ENCODE assay signal across 9 cellular contexts in genomic region chr6:105482227-105482839, GRCh38.
DNase-seq lines count a peak whose midpoint lies in the region; ATAC-seq and TF ChIP-seq lines count a peak whose summit lies in the region.
"Had no signal": no experiment of that assay in that cellular context is flagged by ENCODE, and none has a peak within 500 bp of the region (broad histone marks: within the 10 kb centered on the region; RNA-seq: fewer than 3 reads in every experiment).

No MANE protein-coding gene starts in this region.

- TF ChIP-seq CTCF in heart left ventricle (IDR thresholded peaks at IDR 0.05): no peak
- TF ChIP-seq CTCF in transverse colon (IDR thresholded peaks at IDR 0.05): no peak

- H3K4me3 ChIP-seq in SJSA1: no peak overlapping the region
- H3K4me3 ChIP-seq in heart left ventricle: peak overlapping the region in 3 of 12 donors; percentile 2 to 32 (median 21)
- no peak overlapping the region for H3K4me3 ChIP-seq in transverse colon

- H3K9me3 ChIP-seq in SJSA1 (replicated peaks) (no peaks in the 10 kb centered on the region), heart left ventricle (peaks cover 0 to 4% (median 2%) of the 10 kb centered on the region in 12 donors), transverse colon (peaks cover 1 to 3% of the 10 kb centered on the region in 2 donors)

- H3K27me3 Mint-ChIP-seq in activated CD8-positive, alpha-beta memory T cell treated with anti-CD3 and anti-CD28 coated beads, Interleukin-2, amount 10 ng/mL, durations not matched to agents 7 days and 5 days: no peaks in the 10 kb centered on the region

- H3K36me3 Mint-ChIP-seq in activated CD8-positive, alpha-beta memory T cell treated with anti-CD3 and anti-CD28 coated beads, Interleukin-2, amount 10 ng/mL, durations not matched to agents 7 days and 5 days: peaks cover 31% of the 10 kb centered on the region

- CTCF ChIA-PET in activated CD8-positive, alpha-beta memory T cell treated with anti-CD3 and anti-CD28 coated beads, Interleukin-2, amount 10 ng/mL, durations not matched to agents 7 days and 5 days (lab: Charles Lee): interaction anchor here (0.7 to 4.6 kb wide), 8 partner anchors 12 to 834 kb away, joined by 3 to 23 read pairs (median 3); partner anchors contain the start of gene PRDM1

- H3K27ac ChIP-seq in SJSA1 (peak overlapping the region; percentile 38), heart left ventricle (peak overlapping the region in 1 of 12 donors; percentile 37), transverse colon (peak overlapping the region in 1 of 4 donors; percentile 20)
- H3K27ac ChIP-seq: C4-2B had no signal

- peak overlapping the region; percentile 86 for H3K27ac Mint-ChIP-seq in activated CD8-positive, alpha-beta memory T cell treated with anti-CD3 and anti-CD28 coated beads, Interleukin-2, amount 10 ng/mL, durations not matched to agents 7 days and 5 days

- peak overlapping the region; percentile 63 for H3K4me3 Mint-ChIP-seq in activated CD8-positive, alpha-beta memory T cell treated with anti-CD3 and anti-CD28 coated beads, Interleukin-2, amount 10 ng/mL, durations not matched to agents 7 days and 5 days

- DNase-seq in activated CD8-positive, alpha-beta memory T cell treated with anti-CD3 and anti-CD28 coated beads, Interleukin-2, amount 10 ng/mL, durations not matched to agents 7 days and 5 days: no peak
- no peak for DNase-seq in activated CD8-positive, alpha-beta memory T cell treated with anti-CD3 and anti-CD28 coated beads, Interleukin-2, amount 50 U/mL, for 48 hours
- peak in 1 of 2 experiments; percentile 40 for DNase-seq in SJSA1 (ENCODE audit: low read depth in 1 of 2, low spot score in 2 of 2)
- peak; percentile 53 to 71 (median 59) for DNase-seq in heart left ventricle
- DNase-seq in transverse colon: peak; percentile 55
- no peak for DNase-seq in NCI-H2196 treated with DMSO at 0.1 percent for 48 hours (lab: John Stamatoyannopoulos, UW; ENCODE audit: unreplicated experiment)
- no peak for DNase-seq in NCI-H2029 (lab: John Stamatoyannopoulos, UW)
- no peak for DNase-seq in stimulated activated CD4-positive, alpha-beta T cell treated with anti-CD3 and anti-CD28 coated beads, Interleukin-4, amount 100 ng/mL, for 4 hours

- H3K4me1 ChIP-seq in SJSA1 (replicated peaks) (peaks cover 31% of the 10 kb centered on the region), heart left ventricle (peaks cover 0 to 39% (median 2%) of the 10 kb centered on the region in 12 donors), transverse colon (peaks cover 0 to 24% (median 1%) of the 10 kb centered on the region in 4 donors)

- H3K27me3 ChIP-seq in SJSA1 (replicated peaks): no peaks in the 10 kb centered on the region
- H3K27me3 ChIP-seq in heart left ventricle: no peaks in the 10 kb centered on the region
- no peaks in the 10 kb centered on the region for H3K27me3 ChIP-seq in transverse colon

- intact Hi-C loops in heart left ventricle (cut with DNase I) (loop anchor here in 9 of 10 donors (5.0 to 10.0 kb wide), 10 partner anchors 252 to 842 kb away; partner anchors contain the start of genes PRDM1 (in 3 of the 9) and ATG5 (in 1 of the 9)), transverse colon (cut with DNase I; ENCODE audit: low total_unique reads) (no loop called here)

- no peaks in the 10 kb centered on the region for H3K36me3 ChIP-seq in SJSA1
- no peaks in the 10 kb centered on the region for H3K36me3 ChIP-seq in heart left ventricle
- H3K36me3 ChIP-seq in transverse colon: no peaks in the 10 kb centered on the region

- in situ Hi-C loops in transverse colon (cut with MboI; ENCODE audit: low pct_ligation_motif_present in 1 of 4, low pct_unique_long_range_greater_than_20kb in 1 of 4, low sequenced_read_pairs in 3 of 4): loop anchor here (25.0 kb wide), 6 partner anchors 255 to 805 kb away; partner anchors contain the start of gene PRDM1 (in 1 of the 4)

- peaks cover 11% of the 10 kb centered on the region for H3K9me3 Mint-ChIP-seq in activated CD8-positive, alpha-beta memory T cell treated with anti-CD3 and anti-CD28 coated beads, Interleukin-2, amount 10 ng/mL, durations not matched to agents 7 days and 5 days (ENCODE audit: low read depth)

- WGBS in heart left ventricle, 4 donors: 23 to 35% (median 26%) methylated on average over 2 of the region's 2 CpGs
- WGBS in transverse colon (ENCODE audit: low coverage in 1 of 2), 2 donors: 65 to 67% methylated on average over 2 of the region's 2 CpGs

- TF ChIP-seq EP300 in transverse colon (IDR thresholded peaks at IDR 0.05; ENCODE audit: low read depth): no peak

- peaks cover 59% of the 10 kb centered on the region for H3K4me1 Mint-ChIP-seq in activated CD8-positive, alpha-beta memory T cell treated with anti-CD3 and anti-CD28 coated beads, Interleukin-2, amount 10 ng/mL, durations not matched to agents 7 days and 5 days

- TF ChIP-seq POLR2A in heart left ventricle (IDR thresholded peaks at IDR 0.05) (no peak), transverse colon (IDR thresholded peaks at IDR 0.05) (no peak)

- no peak for ATAC-seq in activated CD8-positive, alpha-beta memory T cell treated with anti-CD3 and anti-CD28 coated beads, Interleukin-2, amount 10 ng/mL, durations not matched to agents 7 days and 5 days
- ATAC-seq in heart left ventricle: peak in 1 of 4 donors; percentile 36

Comparison
In these comparisons a context has a peak if more than half of its experiments do, and no peak if none do; other contexts are left out.
1. DNase-seq: peak in heart left ventricle (5 of 5) and transverse colon (single experiment); none in activated CD8-positive, alpha-beta memory T cell treated with anti-CD3 and anti-CD28 coated beads, Interleukin-2, amount 10 ng/mL, durations not matched to agents 7 days and 5 days (single experiment), activated CD8-positive, alpha-beta memory T cell treated with anti-CD3 and anti-CD28 coated beads, Interleukin-2, amount 50 U/mL, for 48 hours (single experiment), NCI-H2196 treated with DMSO at 0.1 percent for 48 hours (single experiment), NCI-H2029 (single experiment) and stimulated activated CD4-positive, alpha-beta T cell treated with anti-CD3 and anti-CD28 coated beads, Interleukin-4, amount 100 ng/mL, for 4 hours (0 of 2).